8 cellular contexts compared by ENCODE assay signal in genomic region chr15:33737687-33738606, GRCh38.
DNase-seq lines count a peak whose midpoint lies in the region; ATAC-seq and TF ChIP-seq lines count a peak whose summit lies in the region.

No MANE protein-coding gene starts in this region.

- intact Hi-C loops in body of pancreas (cut with DNase I) = no loop called here

- H3K4me1 Mint-ChIP-seq in stimulated activated effector memory CD8-positive, alpha-beta T cell treated with anti-CD3 and anti-CD28 coated beads, Interleukin-12 subunit alpha, Interleukin-12 subunit beta, amount 100 ng/mL, for 72 hours = peaks cover 6% of the 10 kb centered on the region

- H3K27ac ChIP-seq in C4-2B = no peak overlapping the region
- no peak overlapping the region for H3K27ac ChIP-seq in body of pancreas

- H3K9me3 ChIP-seq in body of pancreas = no peaks in the 10 kb centered on the region

- ATAC-seq in body of pancreas = peak; percentile 68
- ATAC-seq in stimulated activated effector memory CD8-positive, alpha-beta T cell treated with anti-CD3 and anti-CD28 coated beads, Interleukin-12 subunit alpha, Interleukin-12 subunit beta, amount 100 ng/mL, for 72 hours = peak; percentile 54
- ATAC-seq in GM21447 (IDR thresholded peaks at IDR 0.05; ENCODE audit: unreplicated experiment) = no peak

- no peak for TF ChIP-seq POLR2A in body of pancreas (IDR thresholded peaks at IDR 0.05)

- no peaks in the 10 kb centered on the region for H3K36me3 Mint-ChIP-seq in stimulated activated effector memory CD8-positive, alpha-beta T cell treated with anti-CD3 and anti-CD28 coated beads, Interleukin-12 subunit alpha, Interleukin-12 subunit beta, amount 100 ng/mL, for 72 hours

- H3K9me3 Mint-ChIP-seq in stimulated activated effector memory CD8-positive, alpha-beta T cell treated with anti-CD3 and anti-CD28 coated beads, Interleukin-12 subunit alpha, Interleukin-12 subunit beta, amount 100 ng/mL, for 72 hours = no peaks in the 10 kb centered on the region

- no peaks in the 10 kb centered on the region for H3K36me3 ChIP-seq in body of pancreas (replicated peaks in 1 of 2; ENCODE audit: insufficient read depth in 1 of 2, low read depth in 2 of 2)

- TF ChIP-seq CTCF in C4-2B (conservative IDR thresholded peaks at IDR 0.05) (peak; percentile 91), body of pancreas (IDR thresholded peaks at IDR 0.05) (peak; percentile 45 to 79 (median 56))

- H3K27ac Mint-ChIP-seq in stimulated activated effector memory CD8-positive, alpha-beta T cell treated with anti-CD3 and anti-CD28 coated beads, Interleukin-12 subunit alpha, Interleukin-12 subunit beta, amount 100 ng/mL, for 72 hours = no peak overlapping the region

- peak; percentile 27 for DNase-seq in H4 (ENCODE audit: low spot score)
- DNase-seq in OCI-M1 (lab: John Stamatoyannopoulos, UW) = peak; percentile 69
- DNase-seq in body of pancreas = peak; percentile 30 to 52 (median 32)
- DNase-seq in inferior parietal cortex (ENCODE audit: extremely low spot score) = peak; percentile 68
- DNase-seq in stimulated activated effector memory CD8-positive, alpha-beta T cell treated with anti-CD3 and anti-CD28 coated beads, Interleukin-12 subunit alpha, Interleukin-12 subunit beta, amount 100 ng/mL, for 72 hours (ENCODE audit: low spot score in 2 of 2) = peak in 1 of 2 donors; percentile 60
- no peak for DNase-seq in activated CD4-positive, CD25-positive, alpha-beta regulatory T cell treated with anti-CD3 and anti-CD28 coated beads, Interleukin-2, amount 50 U/mL, for 72 hours

- H3K4me3 ChIP-seq in body of pancreas = no peak overlapping the region

- no peaks in the 10 kb centered on the region for H3K4me1 ChIP-seq in body of pancreas

- WGBS in body of pancreas, 2 donors = 24% methylated on average over 15 of the region's 15 CpGs

- H3K4me3 Mint-ChIP-seq in stimulated activated effector memory CD8-positive, alpha-beta T cell treated with anti-CD3 and anti-CD28 coated beads, Interleukin-12 subunit alpha, Interleukin-12 subunit beta, amount 100 ng/mL, for 72 hours = no peak overlapping the region

- H3K27me3 ChIP-seq in body of pancreas = no peaks in the 10 kb centered on the region
